ENCODE assay signal across 23 cellular contexts in the genomic region with DNA sequence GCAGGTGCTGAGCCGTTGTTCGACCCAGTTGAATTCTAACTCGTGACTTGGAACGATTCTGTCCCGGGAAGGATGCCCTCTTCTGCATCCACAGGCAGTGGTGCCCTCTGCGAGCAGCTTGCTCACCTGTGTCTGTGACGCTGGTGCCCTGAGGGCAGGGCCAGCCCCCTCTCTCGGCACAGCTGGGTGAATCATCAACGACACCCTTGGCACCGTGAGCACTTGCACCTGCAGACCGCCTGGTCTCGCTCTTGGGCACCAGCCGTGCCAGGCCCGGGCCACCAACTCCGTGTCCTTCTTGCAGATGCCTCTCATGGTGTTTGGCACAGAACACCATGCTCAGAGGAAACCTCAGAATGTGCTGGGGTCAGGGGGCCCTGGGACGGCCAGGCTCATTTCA.
DNase-seq lines count a peak whose midpoint lies in the region; ATAC-seq and TF ChIP-seq lines count a peak whose summit lies in the region.
"Had no signal": no experiment of that assay in that cellular context is flagged by ENCODE, and none has a peak within 500 bp of the region (broad histone marks: within the 10 kb centered on the region; RNA-seq: fewer than 3 reads in every experiment).

No MANE protein-coding gene starts in this region.

- H3K36me3 Mint-ChIP-seq in activated T-cell treated with anti-CD3 and anti-CD28 coated beads, Interleukin-2, amount 50 U/mL, for 24 hours (ENCODE audit: low read depth): no peaks in the 10 kb centered on the region
- H3K36me3 Mint-ChIP-seq in activated T-cell treated with anti-CD3 and anti-CD28 coated beads, Interleukin-2, amount 50 U/mL, for 72 hours (ENCODE audit: insufficient read depth in 2 of 2): no peaks in the 10 kb centered on the region
- H3K36me3 Mint-ChIP-seq in endodermal cell (ENCODE audit: low read depth): no peaks in the 10 kb centered on the region
- H3K36me3 Mint-ChIP-seq: activated naive CD4-positive, alpha-beta T cell treated with anti-CD3 and anti-CD28 coated beads, Interleukin-2, amount 50 U/mL, for 24 hours; mesothelial cell of epicardium had no signal

- H3K4me1 ChIP-seq in PC-3 (ENCODE audit: insufficient read depth, low read length): no peaks in the 10 kb centered on the region
- no peaks in the 10 kb centered on the region for H3K4me1 ChIP-seq in endodermal cell (ENCODE audit: control insufficient read depth, insufficient read depth, low read length)
- H3K4me1 ChIP-seq: SJCRH30, vagina had no signal

- H3K79me2 ChIP-seq in PC-3 (ENCODE audit: low read length): no peaks in the 10 kb centered on the region

- no peak overlapping the region for H3K4me3 Mint-ChIP-seq in activated T-cell treated with anti-CD3 and anti-CD28 coated beads, Interleukin-2, amount 50 U/mL, for 24 hours
- no peak overlapping the region for H3K4me3 Mint-ChIP-seq in activated T-cell treated with anti-CD3 and anti-CD28 coated beads, Interleukin-2, amount 50 U/mL, for 72 hours
- H3K4me3 Mint-ChIP-seq in endodermal cell: no peak overlapping the region
- H3K4me3 Mint-ChIP-seq: activated naive CD4-positive, alpha-beta T cell treated with anti-CD3 and anti-CD28 coated beads, Interleukin-2, amount 50 U/mL, for 24 hours; mesothelial cell of epicardium; naive thymus-derived CD4-positive, alpha-beta T cell had no signal

- H3K9me3 ChIP-seq in PC-3 (ENCODE audit: low read length): no peaks in the 10 kb centered on the region
- no peaks in the 10 kb centered on the region for H3K9me3 ChIP-seq in endodermal cell (ENCODE audit: control insufficient read depth, low read length)
- H3K9me3 ChIP-seq: SJCRH30, vagina had no signal

- no peaks in the 10 kb centered on the region for H3F3A ChIP-seq in PC-3 (ENCODE audit: low read length, unreplicated experiment)

- WGBS in endodermal cell (ENCODE audit: insufficient coverage in 1 of 2, insufficient read length in 1 of 2), 2 experiments: 93 to 97% methylated on average over 15 to 16 of the region's 16 CpGs

- H3K27me3 ChIP-seq in PC-3 (ENCODE audit: low read length) (no peaks in the 10 kb centered on the region), endodermal cell (ENCODE audit: control insufficient read depth, insufficient read depth, low read length, poor library complexity, severe bottlenecking) (no peaks in the 10 kb centered on the region)
- H3K27me3 ChIP-seq: cardiac muscle cell, SJCRH30, vagina had no signal

- H3K4me1 Mint-ChIP-seq in activated T-cell treated with anti-CD3 and anti-CD28 coated beads, Interleukin-2, amount 50 U/mL, for 24 hours (ENCODE audit: low read depth): no peaks in the 10 kb centered on the region
- no peaks in the 10 kb centered on the region for H3K4me1 Mint-ChIP-seq in activated T-cell treated with anti-CD3 and anti-CD28 coated beads, Interleukin-2, amount 50 U/mL, for 72 hours (ENCODE audit: low read depth)
- H3K4me1 Mint-ChIP-seq in endodermal cell: no peaks in the 10 kb centered on the region
- H3K4me1 Mint-ChIP-seq: activated naive CD4-positive, alpha-beta T cell treated with anti-CD3 and anti-CD28 coated beads, Interleukin-2, amount 50 U/mL, for 24 hours; naive thymus-derived CD4-positive, alpha-beta T cell had no signal

- H3K9me2 ChIP-seq in PC-3 (replicated peaks; ENCODE audit: low read length): no peaks in the 10 kb centered on the region

- intact Hi-C loops in PC-3 (cut with micrococcal nuclease) (no loop called here), posterior vena cava (cut with DNase I) (no loop called here)

- CTCF ChIA-PET in PC-3 (lab: Charles Lee): no interaction called here

- peaks cover 2% of the 10 kb centered on the region for H3K27me3 Mint-ChIP-seq in activated T-cell treated with anti-CD3 and anti-CD28 coated beads, Interleukin-2, amount 50 U/mL, for 24 hours
- no peaks in the 10 kb centered on the region for H3K27me3 Mint-ChIP-seq in activated T-cell treated with anti-CD3 and anti-CD28 coated beads, Interleukin-2, amount 50 U/mL, for 72 hours (ENCODE audit: low read depth)
- H3K27me3 Mint-ChIP-seq in endodermal cell (ENCODE audit: insufficient read depth): peaks cover 1% of the 10 kb centered on the region
- H3K27me3 Mint-ChIP-seq: naive thymus-derived CD4-positive, alpha-beta T cell had no signal

- BruUV-seq in PC-3 (replicated peaks; lab: Mats Ljungman, UMichigan): no TSS peak

- no peaks in the 10 kb centered on the region for H4K20me1 ChIP-seq in PC-3 (ENCODE audit: low read length)

- no peak overlapping the region for H3K4me2 ChIP-seq in PC-3 (ENCODE audit: low read length)

- POLR2A ChIA-PET in PC-3 (lab: Charles Lee; ENCODE audit: unreplicated experiment): no interaction called here

- no peaks in the 10 kb centered on the region for H3K36me3 ChIP-seq in PC-3 (ENCODE audit: low read depth, low read length)
- H3K36me3 ChIP-seq in endodermal cell (ENCODE audit: control insufficient read depth, insufficient read depth, low read length): no peaks in the 10 kb centered on the region
- H3K36me3 ChIP-seq: cardiac muscle cell, SJCRH30, vagina had no signal

- TF ChIP-seq CTCF in PC-3 (conservative IDR thresholded peaks at IDR 0.05; ENCODE audit: low read depth, low read length): no peak
- TF ChIP-seq CTCF in endodermal cell (conservative IDR thresholded peaks at IDR 0.05): no peak

- H3K4me3 ChIP-seq in PC-3 (ENCODE audit: low read length): no peak overlapping the region
- no peak overlapping the region for H3K4me3 ChIP-seq in endodermal cell (ENCODE audit: low read length)
- H3K4me3 ChIP-seq: cardiac muscle cell, SJCRH30, vagina had no signal

- no peak overlapping the region for H3K27ac Mint-ChIP-seq in activated T-cell treated with anti-CD3 and anti-CD28 coated beads, Interleukin-2, amount 50 U/mL, for 24 hours
- H3K27ac Mint-ChIP-seq in activated T-cell treated with anti-CD3 and anti-CD28 coated beads, Interleukin-2, amount 50 U/mL, for 72 hours: no peak overlapping the region
- H3K27ac Mint-ChIP-seq in endodermal cell: no peak overlapping the region
- H3K27ac Mint-ChIP-seq: activated naive CD4-positive, alpha-beta T cell treated with anti-CD3 and anti-CD28 coated beads, Interleukin-2, amount 50 U/mL, for 24 hours; mesothelial cell of epicardium; naive thymus-derived CD4-positive, alpha-beta T cell had no signal

- H2AFZ ChIP-seq in PC-3 (ENCODE audit: low read length): no peak overlapping the region

- H3K27ac ChIP-seq in PC-3 (ENCODE audit: low read length): no peak overlapping the region
- no peak overlapping the region for H3K27ac ChIP-seq in endodermal cell (ENCODE audit: low read depth, low read length)
- H3K27ac ChIP-seq: cardiac muscle cell, SJCRH30, vagina had no signal

- peak; percentile 11 for DNase-seq in activated T-cell treated with anti-CD3 and anti-CD28 coated beads, Interleukin-2, amount 50 U/mL, for 24 hours
- no peak for DNase-seq in activated T-cell treated with anti-CD3 and anti-CD28 coated beads, Interleukin-2, amount 50 U/mL, for 72 hours
- DNase-seq in PC-3 (peak; percentile 52), endodermal cell (peak; percentile 39), posterior vena cava (ENCODE audit: low spot score) (peak; percentile 77), NCI-H1105 treated with DMSO at 0.1 percent for 48 hours (lab: John Stamatoyannopoulos, UW) (no peak), NCI-H2107 treated with DMSO at 0.1 percent for 48 hours (lab: John Stamatoyannopoulos, UW; ENCODE audit: unreplicated experiment) (no peak)
- DNase-seq: activated CD4-positive, CD25-positive, alpha-beta regulatory T cell treated with anti-CD3 and anti-CD28 coated beads, Interleukin-2, amount 50 U/mL, for 72 hours; COR-L47; left colon; NCI-H187; NCI-H2227 treated with DMSO at 0.1 percent for 48 hours; SJCRH30; stimulated activated CD4-positive, alpha-beta T cell treated with anti-CD3 and anti-CD28 coated beads, Interleukin-12 subunit alpha, Interleukin-12 subunit beta, amount 100 ng/mL, for 4 hours; stimulated activated CD4-positive, alpha-beta T cell treated with anti-CD3 and anti-CD28 coated beads, Interleukin-4, amount 100 ng/mL, for 24 hours; stimulated activated naive CD4-positive, alpha-beta T cell; T-helper 1 cell had no signal

- no peak overlapping the region for H3K9ac ChIP-seq in PC-3 (ENCODE audit: low read length)
- H3K9ac ChIP-seq in endodermal cell (ENCODE audit: extremely low read depth, low read length, poor library complexity, severe bottlenecking): no peak overlapping the region

- no peak for ATAC-seq in activated T-cell treated with anti-CD3 and anti-CD28 coated beads, Interleukin-2, amount 50 U/mL, for 72 hours (replicated peaks in 1 of 2)
- ATAC-seq in PC-3: no peak; the same call in 1 of the 2 replicates
- ATAC-seq in HG02970 (IDR thresholded peaks at IDR 0.05; ENCODE audit: low FRiP score, unreplicated experiment): no peak
- ATAC-seq: left colon; naive thymus-derived CD4-positive, alpha-beta T cell had no signal

- no peaks in the 10 kb centered on the region for H3K9me3 Mint-ChIP-seq in activated T-cell treated with anti-CD3 and anti-CD28 coated beads, Interleukin-2, amount 50 U/mL, for 24 hours
- no peaks in the 10 kb centered on the region for H3K9me3 Mint-ChIP-seq in activated T-cell treated with anti-CD3 and anti-CD28 coated beads, Interleukin-2, amount 50 U/mL, for 72 hours
- no peaks in the 10 kb centered on the region for H3K9me3 Mint-ChIP-seq in endodermal cell
- H3K9me3 Mint-ChIP-seq: activated naive CD4-positive, alpha-beta T cell treated with anti-CD3 and anti-CD28 coated beads, Interleukin-2, amount 50 U/mL, for 24 hours had no signal

Comparison
In these comparisons a context has a peak if more than half of its experiments do, and no peak if none do; other contexts are left out.
1. DNase-seq: peak in activated T-cell treated with anti-CD3 and anti-CD28 coated beads, Interleukin-2, amount 50 U/mL, for 24 hours (single experiment), PC-3 (single experiment), endodermal cell (single experiment) and posterior vena cava (single experiment); none in activated T-cell treated with anti-CD3 and anti-CD28 coated beads, Interleukin-2, amount 50 U/mL, for 72 hours (0 of 2), NCI-H1105 treated with DMSO at 0.1 percent for 48 hours (single experiment) and NCI-H2107 treated with DMSO at 0.1 percent for 48 hours (single experiment).